ENCODE assay signal across 9 cellular contexts in genomic region chr6:87066449-87067288, GRCh38. TPM values are rescaled to one million over a fixed set of nuclear protein-coding genes. Genes with fewer than 3 reads are reported as not detected.
DNase-seq lines count a peak whose midpoint lies in the region; ATAC-seq lines count a peak whose summit lies in the region.
"Had no signal": no experiment of that assay in that cellular context is flagged by ENCODE, and none has a peak within 500 bp of the region (broad histone marks: within the 10 kb centered on the region; RNA-seq: fewer than 3 reads in every experiment).

No MANE protein-coding gene starts in this region.

- ATAC-seq in HG03159 (IDR thresholded peaks at IDR 0.05; ENCODE audit: unreplicated experiment) (peak; percentile 72), HG03039 (IDR thresholded peaks at IDR 0.05; ENCODE audit: unreplicated experiment) (no peak), HG03196 (IDR thresholded peaks at IDR 0.05; ENCODE audit: unreplicated experiment) (no peak)

- H3K27ac Mint-ChIP-seq in activated CD4-positive, alpha-beta memory T cell treated with anti-CD3 and anti-CD28 coated beads, Interleukin-2, amount 10 ng/mL, durations not matched to agents 7 days and 5 days = no peak overlapping the region

- POLR2A ChIA-PET in activated CD4-positive, alpha-beta memory T cell treated with anti-CD3 and anti-CD28 coated beads, Interleukin-2, amount 10 ng/mL, durations not matched to agents 7 days and 5 days (lab: Charles Lee) = no interaction called here

- no peaks in the 10 kb centered on the region for H3K36me3 Mint-ChIP-seq in activated CD4-positive, alpha-beta memory T cell treated with anti-CD3 and anti-CD28 coated beads, Interleukin-2, amount 10 ng/mL, durations not matched to agents 7 days and 5 days (ENCODE audit: low read depth)

- DNase-seq in DMS53 treated with DMSO at 0.1 percent for 48 hours (lab: John Stamatoyannopoulos, UW; ENCODE audit: unreplicated experiment) = peak; percentile 49
- peak; percentile 43 for DNase-seq in NCI-H460 (ENCODE audit: extremely low read depth, low read depth)
- DNase-seq in activated CD4-positive, alpha-beta memory T cell treated with anti-CD3 and anti-CD28 coated beads, Interleukin-2, amount 10 ng/mL, durations not matched to agents 7 days and 5 days = peak; percentile 48
- peak; percentile 64 for DNase-seq in globus pallidus (ENCODE audit: low spot score)
- peak; percentile 65 for DNase-seq in renal cortical epithelial cell (ENCODE audit: low read depth)

- peak overlapping the region; percentile 36 for H3K4me3 Mint-ChIP-seq in activated CD4-positive, alpha-beta memory T cell treated with anti-CD3 and anti-CD28 coated beads, Interleukin-2, amount 10 ng/mL, durations not matched to agents 7 days and 5 days

- H3K9me3 Mint-ChIP-seq in activated CD4-positive, alpha-beta memory T cell treated with anti-CD3 and anti-CD28 coated beads, Interleukin-2, amount 10 ng/mL, durations not matched to agents 7 days and 5 days = no peaks in the 10 kb centered on the region

- CTCF ChIA-PET in activated CD4-positive, alpha-beta memory T cell treated with anti-CD3 and anti-CD28 coated beads, Interleukin-2, amount 10 ng/mL, durations not matched to agents 7 days and 5 days (lab: Charles Lee) = interaction anchor here (0.6 to 3.4 kb wide), 26 partner anchors 12 to 1715 kb away, joined by 3 to 23 read pairs (median 4); partner anchors contain the start of genes CGA and SMIM8

- peaks cover 9% of the 10 kb centered on the region for H3K4me1 Mint-ChIP-seq in activated CD4-positive, alpha-beta memory T cell treated with anti-CD3 and anti-CD28 coated beads, Interleukin-2, amount 10 ng/mL, durations not matched to agents 7 days and 5 days

- H3K27me3 Mint-ChIP-seq in activated CD4-positive, alpha-beta memory T cell treated with anti-CD3 and anti-CD28 coated beads, Interleukin-2, amount 10 ng/mL, durations not matched to agents 7 days and 5 days = peaks cover 29% of the 10 kb centered on the region

RNA-seq across cellular contexts. Expression of gene CGA, which starts 28.2 kb away (rescaled TPM):
- total RNA-seq in NCI-H460 (2014; rRNA removed; shearing (Covaris generic)) = 0.67 TPM in 1 of 2 replicates, not detected in the other
- polyA plus RNA-seq in NCI-H460 (2014; cell fraction: nucleus; rRNA removed) = not detected in 2 replicates
- not detected for total RNA-seq in activated CD4-positive, alpha-beta memory T cell treated with anti-CD3 and anti-CD28 coated beads, Interleukin-2, amount 10 ng/mL, durations not matched to agents 7 days and 5 days
- total RNA-seq in renal cortical epithelial cell = not detected in 2 replicates
- total RNA-seq: subcutaneous adipose tissue had no signal
